Comparison of ENCODE assay signal across 38 cellular contexts in the genomic region with DNA sequence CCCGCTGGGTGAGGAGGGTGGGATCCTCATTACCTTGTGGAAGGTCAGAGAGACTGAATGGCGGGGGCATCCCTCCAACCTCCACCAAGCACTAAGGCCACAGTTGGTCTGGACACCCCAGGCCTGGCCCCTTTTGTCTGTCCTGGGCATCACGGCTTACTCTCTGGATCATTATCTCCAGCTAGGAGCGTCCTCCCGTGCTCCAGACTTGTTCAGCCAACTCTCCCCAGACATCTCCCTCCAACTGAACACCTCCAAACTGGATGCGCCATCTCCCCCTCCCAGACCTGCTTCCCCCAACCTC. TPM values are rescaled to one million over a fixed set of nuclear protein-coding genes. Genes with fewer than 3 reads are reported as not detected.
"Had no signal": no experiment of that assay in that cellular context is flagged by ENCODE, and none has a peak within 500 bp of the region (broad histone marks: within the 10 kb centered on the region; RNA-seq: fewer than 3 reads in every experiment).

No MANE protein-coding gene starts in this region.

- H3K27me3 ChIP-seq: brain microvascular endothelial cell, dorsolateral prefrontal cortex, foreskin keratinocyte had no signal

- H3K27ac ChIP-seq: brain microvascular endothelial cell, coronary artery, dorsolateral prefrontal cortex, esophagus muscularis mucosa, foreskin keratinocyte, gastrocnemius medialis, heart left ventricle had no signal

- H3K36me3 Mint-ChIP-seq: activated CD4-positive, alpha-beta memory T cell treated with anti-CD3 and anti-CD28 coated beads for 36 hours; activated CD8-positive, alpha-beta memory T cell treated with anti-CD3 and anti-CD28 coated beads, Interleukin-2, amount 10 ng/mL, durations not matched to agents 7 days and 5 days; activated naive CD8-positive, alpha-beta T cell had no signal

- DNase-seq: activated CD4-positive, alpha-beta memory T cell treated with anti-CD3 and anti-CD28 coated beads for 36 hours; activated CD4-positive, alpha-beta T cell treated with anti-CD3 and anti-CD28 coated beads for 36 hours; activated CD4-positive, alpha-beta T cell treated with anti-CD3 and anti-CD28 coated beads, Interleukin-2, amount 10 ng/mL, durations not matched to agents 24 days and 14 days; activated CD4-positive, CD25-positive, alpha-beta regulatory T cell; activated CD4-positive, CD25-positive, alpha-beta regulatory T cell treated with anti-CD3 and anti-CD28 coated beads, Interleukin-2, amount 50 U/mL, for 72 hours; activated CD8-positive, alpha-beta memory T cell treated with anti-CD3 and anti-CD28 coated beads, Interleukin-2, amount 10 ng/mL, durations not matched to agents 7 days and 5 days; activated CD8-positive, alpha-beta memory T cell treated with anti-CD3 and anti-CD28 coated beads, Interleukin-2, amount 50 U/mL, for 4 hours; activated CD8-positive, alpha-beta T cell treated with anti-CD3 and anti-CD28 coated beads, Interleukin-2, amount 10 ng/mL, durations not matched to agents 7 days and 5 days; activated gamma-delta T cell treated with Interleukin-2 at 50 U/mL for 16 hours; activated naive CD4-positive, alpha-beta T cell treated with anti-CD3 and anti-CD28 coated beads, Interleukin-2, amount 50 U/mL, for 16 hours; activated naive CD4-positive, alpha-beta T cell treated with Interleukin-2 at 50 U/mL for 16 hours; activated T-cell treated with anti-CD3 and anti-CD28 coated beads, Interleukin-2, amount 50 U/mL, for 1 hour; activated T-cell treated with anti-CD3 and anti-CD28 coated beads, Interleukin-2, amount 50 U/mL, for 48 hours; amniotic stem cell; anterior cingulate cortex; brain microvascular endothelial cell; effector memory CD4-positive, alpha-beta T cell; erythroblast; foreskin keratinocyte; gastrocnemius medialis; glutamatergic neuron; heart left ventricle; T-helper 1 cell; T-helper 2 cell had no signal

- H3K36me3 ChIP-seq: brain microvascular endothelial cell, esophagus muscularis mucosa, gastrocnemius medialis, heart left ventricle had no signal

- H3K4me3 ChIP-seq: coronary artery, dorsolateral prefrontal cortex, esophagus muscularis mucosa, gastrocnemius medialis, heart left ventricle had no signal

- FAIRE-seq: astrocyte, bronchial epithelial cell had no signal

- H3K4me1 Mint-ChIP-seq: activated CD4-positive, alpha-beta T cell treated with anti-CD3 and anti-CD28 coated beads for 36 hours; activated CD4-positive, alpha-beta T cell treated with anti-CD3 and anti-CD28 coated beads, Interleukin-2, amount 10 ng/mL, durations not matched to agents 24 days and 14 days; activated CD8-positive, alpha-beta memory T cell treated with anti-CD3 and anti-CD28 coated beads, Interleukin-2, amount 10 ng/mL, durations not matched to agents 7 days and 5 days; central memory CD8-positive, alpha-beta T cell had no signal

- H3K27me3 Mint-ChIP-seq: activated CD4-positive, alpha-beta T cell treated with anti-CD3 and anti-CD28 coated beads for 36 hours; activated CD4-positive, alpha-beta T cell treated with anti-CD3 and anti-CD28 coated beads, Interleukin-2, amount 10 ng/mL, durations not matched to agents 24 days and 14 days; activated CD8-positive, alpha-beta memory T cell treated with anti-CD3 and anti-CD28 coated beads, Interleukin-2, amount 10 ng/mL, durations not matched to agents 7 days and 5 days had no signal

- H3K9me3 ChIP-seq: esophagus muscularis mucosa, gastrocnemius medialis, heart left ventricle had no signal

- H3K4me3 Mint-ChIP-seq: activated CD4-positive, alpha-beta memory T cell treated with anti-CD3 and anti-CD28 coated beads for 36 hours; activated CD4-positive, alpha-beta T cell treated with anti-CD3 and anti-CD28 coated beads for 36 hours; activated CD4-positive, alpha-beta T cell treated with anti-CD3 and anti-CD28 coated beads, Interleukin-2, amount 10 ng/mL, durations not matched to agents 24 days and 14 days; activated CD8-positive, alpha-beta memory T cell treated with anti-CD3 and anti-CD28 coated beads, Interleukin-2, amount 10 ng/mL, durations not matched to agents 7 days and 5 days; activated CD8-positive, alpha-beta T cell treated with anti-CD3 and anti-CD28 coated beads, Interleukin-2, amount 10 ng/mL, durations not matched to agents 7 days and 5 days; activated naive CD8-positive, alpha-beta T cell; activated T-helper 1 cell treated with anti-CD3 and anti-CD28 coated beads, Interleukin-12 subunit alpha, Interleukin-12 subunit beta, Interleukin-2, Interleukin-4 antibody, amounts not matched to agents 30 ng/mL and 10 ng/mL and 1 ng/mL, durations not matched to agents 14 hours and 24 hours and 36 hours; central memory CD8-positive, alpha-beta T cell; dendritic cell treated with granulocyte-macrophage colony-stimulating factor and Interleukin-4, amounts not matched to agents 40 ng/mL and 50 ng/mL, for 4 days had no signal

- H3K4me1 ChIP-seq: foreskin keratinocyte, gastrocnemius medialis, heart left ventricle had no signal

- H3K9me3 Mint-ChIP-seq: activated CD4-positive, alpha-beta memory T cell treated with anti-CD3 and anti-CD28 coated beads for 36 hours; activated CD4-positive, alpha-beta T cell treated with anti-CD3 and anti-CD28 coated beads, Interleukin-2, amount 10 ng/mL, durations not matched to agents 24 days and 14 days; activated T-helper 1 cell treated with anti-CD3 and anti-CD28 coated beads, Interleukin-12 subunit alpha, Interleukin-12 subunit beta, Interleukin-2, Interleukin-4 antibody, amounts not matched to agents 30 ng/mL and 10 ng/mL and 1 ng/mL, durations not matched to agents 14 hours and 24 hours and 36 hours; activated T-helper 2 cell treated with anti-CD3 and anti-CD28 coated beads, Interferon-gamma antibody, Interleukin-2, Interleukin-4, amounts not matched to agents 10 μg/mL and 5 μg/mL and 100 μg/mL, durations not matched to agents 14 hours and 24 hours and 36 hours; central memory CD8-positive, alpha-beta T cell; dendritic cell treated with granulocyte-macrophage colony-stimulating factor and Interleukin-4, amounts not matched to agents 40 ng/mL and 50 ng/mL, for 4 days had no signal

- H3K27ac Mint-ChIP-seq: activated CD4-positive, alpha-beta memory T cell treated with anti-CD3 and anti-CD28 coated beads for 36 hours; activated CD4-positive, alpha-beta T cell treated with anti-CD3 and anti-CD28 coated beads for 36 hours; activated CD4-positive, alpha-beta T cell treated with anti-CD3 and anti-CD28 coated beads, Interleukin-2, amount 10 ng/mL, durations not matched to agents 24 days and 14 days; activated CD8-positive, alpha-beta memory T cell treated with anti-CD3 and anti-CD28 coated beads, Interleukin-2, amount 10 ng/mL, durations not matched to agents 7 days and 5 days; activated CD8-positive, alpha-beta T cell treated with anti-CD3 and anti-CD28 coated beads, Interleukin-2, amount 10 ng/mL, durations not matched to agents 7 days and 5 days; activated naive CD8-positive, alpha-beta T cell; activated T-helper 1 cell treated with anti-CD3 and anti-CD28 coated beads, Interleukin-12 subunit alpha, Interleukin-12 subunit beta, Interleukin-2, Interleukin-4 antibody, amounts not matched to agents 30 ng/mL and 10 ng/mL and 1 ng/mL, durations not matched to agents 14 hours and 24 hours and 36 hours; activated T-helper 2 cell treated with anti-CD3 and anti-CD28 coated beads, Interferon-gamma antibody, Interleukin-2, Interleukin-4, amounts not matched to agents 10 μg/mL and 5 μg/mL and 100 μg/mL, durations not matched to agents 14 hours and 24 hours and 36 hours; dendritic cell treated with granulocyte-macrophage colony-stimulating factor and Interleukin-4, amounts not matched to agents 40 ng/mL and 50 ng/mL, for 4 days had no signal

RNA-seq across cellular contexts. Expression of gene GJB5, which starts 7.3 kb away (rescaled TPM):
- total RNA-seq: activated CD4-positive, alpha-beta memory T cell treated with anti-CD3 and anti-CD28 coated beads for 36 hours; activated CD4-positive, alpha-beta T cell treated with anti-CD3 and anti-CD28 coated beads for 36 hours; activated CD4-positive, alpha-beta T cell treated with anti-CD3 and anti-CD28 coated beads, Interleukin-2, amount 10 ng/mL, durations not matched to agents 24 days and 14 days; activated CD8-positive, alpha-beta memory T cell treated with anti-CD3 and anti-CD28 coated beads for 36 hours; activated CD8-positive, alpha-beta memory T cell treated with anti-CD3 and anti-CD28 coated beads, Interleukin-2, amount 10 ng/mL, durations not matched to agents 7 days and 5 days; activated CD8-positive, alpha-beta T cell treated with anti-CD3 and anti-CD28 coated beads, Interleukin-2, amount 10 ng/mL, durations not matched to agents 7 days and 5 days; activated T-helper 1 cell treated with anti-CD3 and anti-CD28 coated beads, Interleukin-12 subunit alpha, Interleukin-12 subunit beta, Interleukin-2, Interleukin-4 antibody, amounts not matched to agents 30 ng/mL and 10 ng/mL and 1 ng/mL, durations not matched to agents 14 hours and 24 hours and 36 hours; activated T-helper 2 cell treated with anti-CD3 and anti-CD28 coated beads, Interferon-gamma antibody, Interleukin-2, Interleukin-4, amounts not matched to agents 10 μg/mL and 5 μg/mL and 100 μg/mL, durations not matched to agents 14 hours and 24 hours and 36 hours; astrocyte; cardiac septum; cerebellum; esophagus muscularis mucosa; gastrocnemius medialis; heart left ventricle had no signal
- polyA plus RNA-seq: heart left ventricle had no signal

RNA-seq across cellular contexts. Expression of gene GJB4, which starts 11.9 kb away (rescaled TPM):
- total RNA-seq: activated CD4-positive, alpha-beta memory T cell treated with anti-CD3 and anti-CD28 coated beads for 36 hours; activated CD4-positive, alpha-beta T cell treated with anti-CD3 and anti-CD28 coated beads for 36 hours; activated CD4-positive, alpha-beta T cell treated with anti-CD3 and anti-CD28 coated beads, Interleukin-2, amount 10 ng/mL, durations not matched to agents 24 days and 14 days; activated CD8-positive, alpha-beta memory T cell treated with anti-CD3 and anti-CD28 coated beads for 36 hours; activated CD8-positive, alpha-beta memory T cell treated with anti-CD3 and anti-CD28 coated beads, Interleukin-2, amount 10 ng/mL, durations not matched to agents 7 days and 5 days; activated CD8-positive, alpha-beta T cell treated with anti-CD3 and anti-CD28 coated beads, Interleukin-2, amount 10 ng/mL, durations not matched to agents 7 days and 5 days; activated T-helper 1 cell treated with anti-CD3 and anti-CD28 coated beads, Interleukin-12 subunit alpha, Interleukin-12 subunit beta, Interleukin-2, Interleukin-4 antibody, amounts not matched to agents 30 ng/mL and 10 ng/mL and 1 ng/mL, durations not matched to agents 14 hours and 24 hours and 36 hours; activated T-helper 2 cell treated with anti-CD3 and anti-CD28 coated beads, Interferon-gamma antibody, Interleukin-2, Interleukin-4, amounts not matched to agents 10 μg/mL and 5 μg/mL and 100 μg/mL, durations not matched to agents 14 hours and 24 hours and 36 hours; astrocyte; cardiac septum; cerebellum; esophagus muscularis mucosa; gastrocnemius medialis; heart left ventricle had no signal
- polyA plus RNA-seq: adipose tissue, heart left ventricle had no signal

RNA-seq across cellular contexts. Expression of gene GJB3, which starts 33.4 kb away (rescaled TPM):
- total RNA-seq: activated CD4-positive, alpha-beta memory T cell treated with anti-CD3 and anti-CD28 coated beads for 36 hours; activated CD4-positive, alpha-beta T cell treated with anti-CD3 and anti-CD28 coated beads for 36 hours; activated CD4-positive, alpha-beta T cell treated with anti-CD3 and anti-CD28 coated beads, Interleukin-2, amount 10 ng/mL, durations not matched to agents 24 days and 14 days; activated CD8-positive, alpha-beta memory T cell treated with anti-CD3 and anti-CD28 coated beads for 36 hours; activated CD8-positive, alpha-beta memory T cell treated with anti-CD3 and anti-CD28 coated beads, Interleukin-2, amount 10 ng/mL, durations not matched to agents 7 days and 5 days; activated CD8-positive, alpha-beta T cell treated with anti-CD3 and anti-CD28 coated beads, Interleukin-2, amount 10 ng/mL, durations not matched to agents 7 days and 5 days; activated T-helper 1 cell treated with anti-CD3 and anti-CD28 coated beads, Interleukin-12 subunit alpha, Interleukin-12 subunit beta, Interleukin-2, Interleukin-4 antibody, amounts not matched to agents 30 ng/mL and 10 ng/mL and 1 ng/mL, durations not matched to agents 14 hours and 24 hours and 36 hours; activated T-helper 2 cell treated with anti-CD3 and anti-CD28 coated beads, Interferon-gamma antibody, Interleukin-2, Interleukin-4, amounts not matched to agents 10 μg/mL and 5 μg/mL and 100 μg/mL, durations not matched to agents 14 hours and 24 hours and 36 hours; cardiac septum; cerebellum; esophagus muscularis mucosa; gastrocnemius medialis; heart left ventricle had no signal
- polyA plus RNA-seq: heart left ventricle had no signal

RNA-seq across cellular contexts. Expression of gene GJA4, which starts 45.2 kb away (rescaled TPM):
- total RNA-seq: activated CD4-positive, alpha-beta memory T cell treated with anti-CD3 and anti-CD28 coated beads for 36 hours; activated CD4-positive, alpha-beta T cell treated with anti-CD3 and anti-CD28 coated beads for 36 hours; activated CD4-positive, alpha-beta T cell treated with anti-CD3 and anti-CD28 coated beads, Interleukin-2, amount 10 ng/mL, durations not matched to agents 24 days and 14 days; activated CD8-positive, alpha-beta memory T cell treated with anti-CD3 and anti-CD28 coated beads for 36 hours; activated CD8-positive, alpha-beta memory T cell treated with anti-CD3 and anti-CD28 coated beads, Interleukin-2, amount 10 ng/mL, durations not matched to agents 7 days and 5 days; activated CD8-positive, alpha-beta T cell treated with anti-CD3 and anti-CD28 coated beads, Interleukin-2, amount 10 ng/mL, durations not matched to agents 7 days and 5 days; activated T-helper 1 cell treated with anti-CD3 and anti-CD28 coated beads, Interleukin-12 subunit alpha, Interleukin-12 subunit beta, Interleukin-2, Interleukin-4 antibody, amounts not matched to agents 30 ng/mL and 10 ng/mL and 1 ng/mL, durations not matched to agents 14 hours and 24 hours and 36 hours; activated T-helper 2 cell treated with anti-CD3 and anti-CD28 coated beads, Interferon-gamma antibody, Interleukin-2, Interleukin-4, amounts not matched to agents 10 μg/mL and 5 μg/mL and 100 μg/mL, durations not matched to agents 14 hours and 24 hours and 36 hours; astrocyte; bronchial epithelial cell had no signal
